ENCODE assay signal across 1 cellular context in the genomic region with DNA sequence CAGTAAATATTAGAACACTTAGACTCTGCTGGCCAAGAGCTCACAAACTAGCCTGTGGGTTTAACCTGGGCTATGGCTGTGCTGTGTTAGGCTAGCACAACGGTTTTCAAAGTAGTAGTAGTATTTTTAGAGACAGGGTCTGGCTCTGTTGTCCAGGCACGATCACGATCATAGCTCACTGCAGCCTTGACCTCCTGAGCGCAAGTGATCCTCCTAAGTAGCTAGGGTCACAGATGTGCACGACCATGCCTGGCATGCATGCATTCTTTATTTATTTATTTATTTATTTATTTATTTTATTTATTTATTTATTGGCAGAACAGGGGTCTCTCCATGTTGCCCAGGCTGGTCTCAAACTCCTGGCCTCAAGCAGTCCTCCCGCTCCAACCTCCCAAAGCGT.
TF ChIP-seq lines count a peak whose summit lies in the region.

No MANE protein-coding gene starts in this region.

TF ChIP-seq in H1, 55 proteins besides CTCF, POLR2A, EP300 and RAD21:
- TF ChIP-seq, protein P1, sequence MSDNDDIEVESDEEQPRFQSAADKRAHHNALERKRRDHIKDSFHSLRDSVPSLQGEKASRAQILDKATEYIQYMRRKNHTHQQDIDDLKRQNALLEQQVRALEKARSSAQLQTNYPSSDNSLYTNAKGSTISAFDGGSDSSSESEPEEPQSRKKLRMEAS (IDR thresholded peaks at IDR 0.05) = no peak
- TF ChIP-seq RNF2 (IDR thresholded peaks at IDR 0.05; ENCODE audit: borderline replicate concordance, low read depth, low read length, missing control alignments, poor library complexity, severe bottlenecking) (no peak), POLR2AphosphoS5 (IDR thresholded peaks at IDR 0.05; ENCODE audit: low read depth, low read length) (peak; percentile 36; the same call in 1 of the 2 replicates), SAP30 (IDR thresholded peaks at IDR 0.05; ENCODE audit: insufficient read depth, insufficient replicate concordance, low read length) (no peak), KDM5A (IDR thresholded peaks at IDR 0.05; ENCODE audit: low read length) (no peak), EZH2 (IDR thresholded peaks at IDR 0.05; ENCODE audit: low read depth, low read length, severe bottlenecking) (no peak)
